In genomic region chr11:69898123-69898522, GRCh38 we compare ENCODE assay signal across 30 cellular contexts.
"Had no signal": no experiment of that assay in that cellular context is flagged by ENCODE, and none has a peak within 500 bp of the region (broad histone marks: within the 10 kb centered on the region; RNA-seq: fewer than 3 reads in every experiment).

No MANE protein-coding gene starts in this region.

- H3K4me3 Mint-ChIP-seq: activated CD4-positive, alpha-beta memory T cell treated with anti-CD3 and anti-CD28 coated beads, Interleukin-2, amount 10 ng/mL, durations not matched to agents 7 days and 5 days; activated CD4-positive, alpha-beta T cell treated with anti-CD3 and anti-CD28 coated beads, Interleukin-2, amount 10 ng/mL, durations not matched to agents 7 days and 5 days; activated naive CD4-positive, alpha-beta T cell treated with anti-CD3 and anti-CD28 coated beads, Interleukin-2, amount 10 ng/mL, durations not matched to agents 7 days and 5 days; activated naive CD8-positive, alpha-beta T cell treated with anti-CD3 and anti-CD28 coated beads, Interleukin-2, amount 10 ng/mL, durations not matched to agents 7 days and 5 days; activated T-cell treated with anti-CD3 and anti-CD28 coated beads, Interleukin-2, amount 50 U/mL, for 24 hours; activated T-cell treated with anti-CD3 and anti-CD28 coated beads, Interleukin-2, amount 50 U/mL, for 72 hours; brain; dendritic cell treated with granulocyte-macrophage colony-stimulating factor and Interleukin-4, amounts not matched to agents 40 ng/mL and 50 ng/mL, for 4 days; endodermal cell had no signal

- H3K27ac ChIP-seq: ascending aorta, breast epithelium, cardiac muscle cell, coronary artery, dorsolateral prefrontal cortex, heart left ventricle had no signal

- ATAC-seq: activated naive CD4-positive, alpha-beta T cell treated with anti-CD3 and anti-CD28 coated beads, Interleukin-2, amount 50 U/mL, for 72 hours; activated T-cell treated with anti-CD3 and anti-CD28 coated beads, Interleukin-2, amount 50 U/mL, for 72 hours; esophagus mucosa; heart left ventricle had no signal

- H3K36me3 Mint-ChIP-seq: activated naive CD4-positive, alpha-beta T cell treated with anti-CD3 and anti-CD28 coated beads, Interleukin-2, amount 10 ng/mL, durations not matched to agents 7 days and 5 days; activated naive CD4-positive, alpha-beta T cell treated with anti-CD3 and anti-CD28 coated beads, Interleukin-2, amount 50 U/mL, for 72 hours; activated naive CD8-positive, alpha-beta T cell treated with anti-CD3 and anti-CD28 coated beads, Interleukin-2, amount 10 ng/mL, durations not matched to agents 7 days and 5 days; brain had no signal

- H3K4me1 ChIP-seq: ascending aorta, breast epithelium had no signal

- H3K9me3 Mint-ChIP-seq: activated CD4-positive, alpha-beta memory T cell treated with anti-CD3 and anti-CD28 coated beads, Interleukin-2, amount 10 ng/mL, durations not matched to agents 7 days and 5 days; activated CD4-positive, alpha-beta T cell treated with anti-CD3 and anti-CD28 coated beads, Interleukin-2, amount 10 ng/mL, durations not matched to agents 7 days and 5 days; activated naive CD4-positive, alpha-beta T cell treated with anti-CD3 and anti-CD28 coated beads, Interleukin-2, amount 10 ng/mL, durations not matched to agents 7 days and 5 days; activated naive CD4-positive, alpha-beta T cell treated with anti-CD3 and anti-CD28 coated beads, Interleukin-2, amount 50 U/mL, for 72 hours; activated naive CD8-positive, alpha-beta T cell treated with anti-CD3 and anti-CD28 coated beads, Interleukin-2, amount 10 ng/mL, durations not matched to agents 7 days and 5 days; activated T-cell treated with anti-CD3 and anti-CD28 coated beads, Interleukin-2, amount 50 U/mL, for 24 hours; activated T-cell treated with anti-CD3 and anti-CD28 coated beads, Interleukin-2, amount 50 U/mL, for 72 hours; dendritic cell treated with granulocyte-macrophage colony-stimulating factor and Interleukin-4, amounts not matched to agents 40 ng/mL and 50 ng/mL, for 4 days had no signal

- H3K9me3 ChIP-seq: ascending aorta, breast epithelium, heart left ventricle had no signal

- H3K4me1 Mint-ChIP-seq: activated CD4-positive, alpha-beta memory T cell treated with anti-CD3 and anti-CD28 coated beads, Interleukin-2, amount 10 ng/mL, durations not matched to agents 7 days and 5 days; activated CD4-positive, alpha-beta T cell treated with anti-CD3 and anti-CD28 coated beads, Interleukin-2, amount 10 ng/mL, durations not matched to agents 7 days and 5 days; activated naive CD4-positive, alpha-beta T cell treated with anti-CD3 and anti-CD28 coated beads, Interleukin-2, amount 10 ng/mL, durations not matched to agents 7 days and 5 days; activated naive CD8-positive, alpha-beta T cell treated with anti-CD3 and anti-CD28 coated beads, Interleukin-2, amount 10 ng/mL, durations not matched to agents 7 days and 5 days had no signal

- DNase-seq: activated CD4-positive, alpha-beta memory T cell treated with anti-CD3 and anti-CD28 coated beads, Interleukin-2, amount 10 ng/mL, durations not matched to agents 7 days and 5 days; activated CD4-positive, alpha-beta T cell treated with anti-CD3 and anti-CD28 coated beads for 1 hour; activated CD4-positive, alpha-beta T cell treated with anti-CD3 and anti-CD28 coated beads for 4 hours; activated CD4-positive, alpha-beta T cell treated with anti-CD3 and anti-CD28 coated beads, Interleukin-2, amount 10 ng/mL, durations not matched to agents 7 days and 5 days; activated CD4-positive, alpha-beta T cell treated with anti-CD3 and anti-CD28 coated beads, Interleukin-2, amount 50 U/mL, for 4 hours; activated CD8-positive, alpha-beta memory T cell treated with anti-CD3 and anti-CD28 coated beads, Interleukin-2, amount 50 U/mL, for 48 hours; activated gamma-delta T cell; activated naive CD4-positive, alpha-beta T cell; activated naive CD4-positive, alpha-beta T cell treated with anti-CD3 and anti-CD28 coated beads, Interleukin-2, amount 10 ng/mL, durations not matched to agents 7 days and 5 days; activated naive CD8-positive, alpha-beta T cell treated with anti-CD3 and anti-CD28 coated beads, Interleukin-2, amount 10 ng/mL, durations not matched to agents 7 days and 5 days; activated T-cell treated with anti-CD3 and anti-CD28 coated beads for 4 hours; activated T-cell treated with anti-CD3 and anti-CD28 coated beads, Interleukin-2, amount 50 U/mL, for 24 hours; activated T-cell treated with anti-CD3 and anti-CD28 coated beads, Interleukin-2, amount 50 U/mL, for 72 hours; central memory CD4-positive, alpha-beta T cell; cerebellar nuclear complex; dorsolateral prefrontal cortex; effector memory CD4-positive, alpha-beta T cell; endodermal cell; foreskin fibroblast; T-helper 2 cell had no signal

- FAIRE-seq: frontal cortex had no signal

- H3K27me3 ChIP-seq: ascending aorta, breast epithelium, cardiac muscle cell had no signal

- H3K4me3 ChIP-seq: ascending aorta, breast epithelium, cardiac muscle cell, coronary artery, dorsolateral prefrontal cortex, heart left ventricle had no signal

- H3K27ac Mint-ChIP-seq: activated CD4-positive, alpha-beta memory T cell treated with anti-CD3 and anti-CD28 coated beads, Interleukin-2, amount 10 ng/mL, durations not matched to agents 7 days and 5 days; activated CD4-positive, alpha-beta T cell treated with anti-CD3 and anti-CD28 coated beads, Interleukin-2, amount 10 ng/mL, durations not matched to agents 7 days and 5 days; activated naive CD4-positive, alpha-beta T cell treated with anti-CD3 and anti-CD28 coated beads, Interleukin-2, amount 10 ng/mL, durations not matched to agents 7 days and 5 days; activated naive CD4-positive, alpha-beta T cell treated with anti-CD3 and anti-CD28 coated beads, Interleukin-2, amount 50 U/mL, for 72 hours; activated naive CD8-positive, alpha-beta T cell treated with anti-CD3 and anti-CD28 coated beads, Interleukin-2, amount 10 ng/mL, durations not matched to agents 7 days and 5 days; activated T-cell treated with anti-CD3 and anti-CD28 coated beads, Interleukin-2, amount 50 U/mL, for 24 hours; activated T-cell treated with anti-CD3 and anti-CD28 coated beads, Interleukin-2, amount 50 U/mL, for 72 hours; brain; dendritic cell treated with granulocyte-macrophage colony-stimulating factor and Interleukin-4, amounts not matched to agents 40 ng/mL and 50 ng/mL, for 4 days; endodermal cell had no signal

- H3K36me3 ChIP-seq: ascending aorta, breast epithelium, cardiac muscle cell, heart left ventricle had no signal
